ENCODE assay signal across 8 cellular contexts in the genomic region with DNA sequence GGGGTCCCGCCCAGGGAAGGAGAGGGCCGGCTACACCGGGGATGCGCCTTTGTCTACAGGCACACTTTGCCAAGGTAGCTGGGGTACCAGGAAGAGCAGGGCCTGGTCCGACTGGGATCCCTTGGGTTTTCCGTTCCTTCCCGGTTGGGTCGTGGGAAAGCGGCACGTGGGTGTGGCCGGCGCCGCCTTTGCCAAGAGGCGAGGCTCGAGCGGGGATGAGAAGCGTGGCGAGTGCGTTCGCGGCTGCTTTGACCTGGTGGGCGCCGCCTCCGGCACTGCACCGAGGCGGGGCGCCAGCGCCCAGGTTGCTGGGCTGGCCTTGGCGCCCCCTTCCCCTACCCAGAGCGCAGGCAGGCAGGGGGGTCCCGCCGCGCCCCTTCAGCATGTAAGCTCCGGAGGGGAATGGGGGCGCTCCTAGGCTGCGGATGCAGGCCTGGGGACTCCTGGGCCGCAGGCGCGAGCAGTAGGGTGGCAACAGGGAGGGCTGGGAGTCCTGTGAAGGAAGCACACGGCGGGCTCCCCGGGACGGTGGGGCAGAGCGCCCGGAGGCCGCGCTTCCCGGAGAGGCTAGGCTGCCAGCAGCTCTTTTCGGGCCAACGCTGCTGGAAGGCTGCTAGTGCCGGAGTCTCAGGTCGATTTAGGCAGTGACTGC. TPM values are rescaled to one million over a fixed set of nuclear protein-coding genes. Genes with fewer than 3 reads are reported as not detected.
A peak's percentile ranks its signal among the peaks of the same experiment; 100 is the strongest.
DNase-seq lines count a peak whose midpoint lies in the region; ATAC-seq and TF ChIP-seq lines count a peak whose summit lies in the region.

No MANE protein-coding gene starts in this region.

- no peak for TF ChIP-seq CTCF in activated CD8-positive, alpha-beta T cell treated with anti-CD3 and anti-CD28 coated beads for 36 hours (IDR thresholded peaks at IDR 0.05)
- TF ChIP-seq CTCF in heart left ventricle (IDR thresholded peaks at IDR 0.05): no peak

- no peak overlapping the region for H3K27ac ChIP-seq in heart left ventricle
- H3K27ac ChIP-seq in rectal smooth muscle tissue (ENCODE audit: low read depth, low read length): no peak overlapping the region

- H3K27ac Mint-ChIP-seq in activated CD8-positive, alpha-beta T cell treated with anti-CD3 and anti-CD28 coated beads for 36 hours: no peak overlapping the region

- peak overlapping the region; percentile 35 for H3K4me3 Mint-ChIP-seq in activated CD8-positive, alpha-beta T cell treated with anti-CD3 and anti-CD28 coated beads for 36 hours

- peak; percentile 62 for DNase-seq in GM03348 (ENCODE audit: low spot score)
- no peak for DNase-seq in activated CD8-positive, alpha-beta T cell treated with anti-CD3 and anti-CD28 coated beads for 36 hours
- peak in 2 of 5 donors; percentile 49 to 51 for DNase-seq in heart left ventricle
- DNase-seq in foreskin melanocyte: no peak
- no peak for DNase-seq in activated CD4-positive, alpha-beta T cell treated with anti-CD3 and anti-CD28 coated beads for 4 hours

- no peaks in the 10 kb centered on the region for H3K9me3 Mint-ChIP-seq in activated CD8-positive, alpha-beta T cell treated with anti-CD3 and anti-CD28 coated beads for 36 hours

- POLR2A ChIA-PET in activated CD8-positive, alpha-beta T cell treated with anti-CD3 and anti-CD28 coated beads for 36 hours (lab: Charles Lee): interaction anchor here (1.8 kb wide), 1 partner anchor 25 kb away, joined by 4 read pairs; a partner anchor contains a TSS

- H3K27me3 Mint-ChIP-seq in activated CD8-positive, alpha-beta T cell treated with anti-CD3 and anti-CD28 coated beads for 36 hours: peaks cover 36% of the 10 kb centered on the region

- H3K4me1 Mint-ChIP-seq in activated CD8-positive, alpha-beta T cell treated with anti-CD3 and anti-CD28 coated beads for 36 hours (ENCODE audit: low read depth): peaks cover 14% of the 10 kb centered on the region

- no peak for ATAC-seq in activated CD8-positive, alpha-beta T cell treated with anti-CD3 and anti-CD28 coated beads for 36 hours
- ATAC-seq in heart left ventricle (peak in 3 of 4 donors; percentile 31 to 40 (median 33)), HG03521 (IDR thresholded peaks at IDR 0.05; ENCODE audit: unreplicated experiment) (no peak), HG02588 (IDR thresholded peaks at IDR 0.05; ENCODE audit: unreplicated experiment) (no peak)

- intact Hi-C loops in activated CD8-positive, alpha-beta T cell treated with anti-CD3 and anti-CD28 coated beads for 36 hours (cut with micrococcal nuclease): no loop called here
- intact Hi-C loops in heart left ventricle (cut with DNase I): loop anchor here in 6 of 10 donors (2.0 to 10.0 kb wide), 3 partner anchors 67 to 205 kb away; no protein-coding TSS in a partner anchor

- TF ChIP-seq POLR2A in heart left ventricle (IDR thresholded peaks at IDR 0.05): no peak

- 1 to 3% (median 1%) methylated on average over 14 to 52 of the region's 52 CpGs for WGBS in heart left ventricle, 4 donors

- H3K9ac ChIP-seq in rectal smooth muscle tissue (ENCODE audit: low read length): no peak overlapping the region

- H3K4me1 ChIP-seq in heart left ventricle (peaks cover 0 to 43% (median 28%) of the 10 kb centered on the region in 12 donors), rectal smooth muscle tissue (ENCODE audit: control insufficient read depth, insufficient read depth, low read length) (peaks cover 14% of the 10 kb centered on the region)

- peak overlapping the region; percentile 34 to 75 (median 58) for H3K4me3 ChIP-seq in heart left ventricle
- peak overlapping the region; percentile 63 for H3K4me3 ChIP-seq in rectal smooth muscle tissue (ENCODE audit: low read length)

- H3K36me3 ChIP-seq in heart left ventricle: peaks cover 0 to 22% (median 6%) of the 10 kb centered on the region in 9 donors
- peaks cover 8% of the 10 kb centered on the region for H3K36me3 ChIP-seq in rectal smooth muscle tissue (ENCODE audit: control insufficient read depth, insufficient read depth, low read length)

- H3K36me3 Mint-ChIP-seq in activated CD8-positive, alpha-beta T cell treated with anti-CD3 and anti-CD28 coated beads for 36 hours (ENCODE audit: low read depth): peaks cover 12% of the 10 kb centered on the region

- H3K27me3 ChIP-seq in heart left ventricle (peaks cover 0 to 24% (median 0%) of the 10 kb centered on the region in 9 donors), rectal smooth muscle tissue (ENCODE audit: control insufficient read depth, insufficient read depth, low read length) (peaks cover 3% of the 10 kb centered on the region)

- H3K9me3 ChIP-seq in heart left ventricle: no peaks in the 10 kb centered on the region

- CTCF ChIA-PET in activated CD8-positive, alpha-beta T cell treated with anti-CD3 and anti-CD28 coated beads for 36 hours (lab: Charles Lee): interaction anchor here (1.0 to 1.8 kb wide), 5 partner anchors 11 to 578 kb away, joined by 3 to 5 read pairs (median 4); no protein-coding TSS in a partner anchor

RNA-seq across cellular contexts. Expression of a gene that starts 2.0 kb away (rescaled TPM):
- total RNA-seq in activated CD8-positive, alpha-beta T cell treated with anti-CD3 and anti-CD28 coated beads for 36 hours: under 1 TPM; 0.11 to 0.43 TPM
- 1 to 10 TPM in 2 of 9 donors, under 1 TPM in 7; 0.21 to 2.0 (median 0.48) TPM for total RNA-seq in heart left ventricle
- polyA plus RNA-seq in heart left ventricle: under 1 TPM; 0.27 to 0.72 TPM

RNA-seq across cellular contexts. Expression of a gene that starts 25.0 kb away (rescaled TPM):
- total RNA-seq in activated CD8-positive, alpha-beta T cell treated with anti-CD3 and anti-CD28 coated beads for 36 hours: 100 to 1,000 TPM; 111 to 115 TPM
- total RNA-seq in heart left ventricle: 10 to 100 TPM; 31.5 to 79.7 (median 57.2) TPM
- 10 to 100 TPM; 18.7 to 53.2 TPM for polyA plus RNA-seq in heart left ventricle

RNA-seq across cellular contexts. Expression of a gene that starts 25.0 kb away (rescaled TPM):
- total RNA-seq in activated CD8-positive, alpha-beta T cell treated with anti-CD3 and anti-CD28 coated beads for 36 hours: 100 to 1,000 TPM; 112 to 121 TPM
- total RNA-seq in heart left ventricle: 10 to 100 TPM; 12.8 to 38.2 (median 28.3) TPM
- 10 to 100 TPM; 11.8 to 31.1 TPM for polyA plus RNA-seq in heart left ventricle

Comparison
In these comparisons a context has a peak if more than half of its experiments do, and no peak if none do; other contexts are left out.
1. ATAC-seq: peak in heart left ventricle (3 of 4); none in activated CD8-positive, alpha-beta T cell treated with anti-CD3 and anti-CD28 coated beads for 36 hours (single experiment), HG03521 (single experiment) and HG02588 (single experiment).